20 cellular contexts compared by ENCODE assay signal in the genomic region with DNA sequence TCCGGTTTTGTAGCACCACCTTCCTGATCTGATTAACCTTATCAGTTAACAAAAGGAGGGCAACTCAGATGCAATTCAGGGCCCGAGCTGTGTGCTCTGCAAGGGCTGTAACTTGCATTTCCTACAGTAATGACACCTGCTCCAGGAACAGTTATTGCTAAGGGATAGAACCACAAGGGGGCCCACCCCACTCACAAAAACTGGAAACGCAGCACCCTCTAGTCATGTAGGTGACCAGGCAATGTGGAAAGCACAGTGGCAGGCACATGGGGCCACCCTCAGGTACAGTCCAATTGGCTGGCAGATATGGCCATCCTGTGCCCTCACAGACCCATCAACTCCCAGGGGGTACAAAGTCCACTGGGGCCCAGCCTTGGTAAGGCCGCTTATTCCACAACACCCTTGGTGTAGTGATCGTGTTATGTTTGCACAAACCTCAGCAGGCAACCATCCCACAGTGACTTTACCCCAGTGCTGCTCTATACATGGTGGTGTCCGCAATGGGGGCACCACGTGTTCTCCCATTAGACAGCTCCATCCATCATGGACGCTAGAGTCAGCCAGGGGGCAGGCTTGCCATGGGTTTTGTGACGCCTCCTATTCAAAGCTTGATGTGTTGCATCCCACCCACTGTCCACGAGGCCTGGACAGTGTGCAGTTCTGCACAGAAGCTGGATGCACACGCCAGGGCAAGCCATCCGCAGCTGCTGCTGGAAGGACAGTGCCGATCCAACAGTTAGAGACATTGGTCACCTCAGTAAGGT. TPM values are rescaled to one million over a fixed set of nuclear protein-coding genes. Genes with fewer than 3 reads are reported as not detected.
DNase-seq lines count a peak whose midpoint lies in the region; FAIRE-seq and TF ChIP-seq lines count a peak whose summit lies in the region.
"Had no signal": no experiment of that assay in that cellular context is flagged by ENCODE, and none has a peak within 500 bp of the region (broad histone marks: within the 10 kb centered on the region; RNA-seq: fewer than 3 reads in every experiment).

No MANE protein-coding gene starts in this region.

- H3K27me3 Mint-ChIP-seq in neural crest cell (ENCODE audit: low read depth): no peaks in the 10 kb centered on the region

- H3K36me3 ChIP-seq in WERI-Rb-1: no peaks in the 10 kb centered on the region
- no peaks in the 10 kb centered on the region for H3K36me3 ChIP-seq in kidney (ENCODE audit: control insufficient read depth in 1 of 2, insufficient read depth in 2 of 2, low read length in 2 of 2)
- H3K36me3 ChIP-seq: BLaER1 treated with 17β-estradiol and CSF1 and Interleukin-3, amounts not matched to agents 10 nM and 100 nM had no signal

- H3K27me3 ChIP-seq in WERI-Rb-1 (ENCODE audit: insufficient read depth, low read depth, severe bottlenecking): no peaks in the 10 kb centered on the region
- H3K27me3 ChIP-seq: BLaER1 treated with 17β-estradiol and CSF1 and Interleukin-3, amounts not matched to agents 10 nM and 100 nM had no signal

- DNase-seq in DMS53 (lab: John Stamatoyannopoulos, UW): peak; percentile 21
- DNase-seq in DMS53 treated with DMSO at 0.1 percent for 48 hours (lab: John Stamatoyannopoulos, UW; ENCODE audit: unreplicated experiment): no peak
- DNase-seq in WERI-Rb-1: no peak
- no peak for DNase-seq in neural crest cell (ENCODE audit: low read depth, low spot score)
- no peak for DNase-seq in kidney
- DNase-seq in stimulated activated CD4-positive, alpha-beta T cell treated with anti-CD3 and anti-CD28 coated beads, Interleukin-1b, Interleukin-23, amount 100 ng/mL, for 48 hours: no peak
- no peak for DNase-seq in cortex of kidney (lab: John Stamatoyannopoulos, UW)
- DNase-seq: DMS153, GM23248, HFFc6, KG1, NCI-H1048, NCI-H187, NCI-H446 treated with DMSO at 0.1 percent for 48 hours, NCI-H82 had no signal

- H3K27ac ChIP-seq in WERI-Rb-1 (no peak overlapping the region), kidney (ENCODE audit: low read depth in 2 of 2, low read length in 2 of 2) (no peak overlapping the region)
- H3K27ac ChIP-seq: 22Rv1; BLaER1 treated with 17β-estradiol and CSF1 and Interleukin-3, amounts not matched to agents 10 nM and 100 nM; GM23248 had no signal

- no peak overlapping the region for H3K4me3 Mint-ChIP-seq in neural crest cell
- H3K4me3 Mint-ChIP-seq: HFFc6 had no signal

- H3K4me3 ChIP-seq in WERI-Rb-1 (ENCODE audit: low read depth, low read length): no peak overlapping the region
- H3K4me3 ChIP-seq in kidney (ENCODE audit: low read length in 2 of 2): no peak overlapping the region
- H3K4me3 ChIP-seq: BLaER1 treated with 17β-estradiol and CSF1 and Interleukin-3, amounts not matched to agents 10 nM and 100 nM; GM23248 had no signal

- intact Hi-C loops in kidney (cut with DNase I): no loop called here

- peaks cover 4% of the 10 kb centered on the region for H3K36me3 Mint-ChIP-seq in neural crest cell (ENCODE audit: low read depth)

- H3K4me1 Mint-ChIP-seq in neural crest cell: no peaks in the 10 kb centered on the region

- no peak overlapping the region for H3K9ac ChIP-seq in kidney (ENCODE audit: low read length in 2 of 2)
- H3K9ac ChIP-seq: BLaER1 treated with 17β-estradiol and CSF1 and Interleukin-3, amounts not matched to agents 10 nM and 100 nM; GM23248 had no signal

- peak overlapping the region; percentile 24 for H3K27ac Mint-ChIP-seq in neural crest cell (ENCODE audit: unreplicated experiment)
- H3K27ac Mint-ChIP-seq: HFFc6 had no signal

- H3K9me3 ChIP-seq in WERI-Rb-1 (ENCODE audit: severe bottlenecking) (no peaks in the 10 kb centered on the region), kidney (ENCODE audit: control insufficient read depth in 1 of 2, low read length in 2 of 2) (no peaks in the 10 kb centered on the region)

- H3K4me1 ChIP-seq in kidney (ENCODE audit: control insufficient read depth in 1 of 2, insufficient read depth in 1 of 2, low read depth in 1 of 2, low read length in 2 of 2): no peaks in the 10 kb centered on the region
- H3K4me1 ChIP-seq: BLaER1 treated with 17β-estradiol and CSF1 and Interleukin-3, amounts not matched to agents 10 nM and 100 nM had no signal

- no peak for FAIRE-seq in kidney (lab: Jason Lieb, UNC)
- FAIRE-seq: RCC 7860 had no signal

- TF ChIP-seq CTCF in GM12872 (IDR thresholded peaks at IDR 0.05; ENCODE audit: insufficient read depth, low read depth, low read length) (peak; percentile 16; the same call in 1 of the 3 replicates), WERI-Rb-1 (IDR thresholded peaks at IDR 0.05; ENCODE audit: low read depth, low read length) (peak; percentile 30; the same call in 1 of the 2 replicates), neural crest cell (conservative IDR thresholded peaks at IDR 0.05) (no peak), kidney (IDR thresholded peaks at IDR 0.05; ENCODE audit: borderline replicate concordance, extremely low read depth, insufficient read depth) (no peak)

- peaks cover 6% of the 10 kb centered on the region for H3K9me3 Mint-ChIP-seq in neural crest cell

RNA-seq across cellular contexts. Expression of gene RNF133, which starts 9.4 kb away (rescaled TPM):
- 0.16 TPM in 1 of 2 replicates, not detected in the other for total RNA-seq in neural crest cell
- 1.3 TPM for total RNA-seq in kidney
- polyA plus RNA-seq in kidney (ENCODE audit: insufficient read depth, low read depth, low replicate concordance): not detected
- total RNA-seq: GM23248, HFFc6 had no signal
- polyA plus RNA-seq: GM23248 had no signal

RNA-seq across cellular contexts. Expression of gene RNF148, which starts 13.2 kb away (rescaled TPM):
- total RNA-seq in neural crest cell: not detected in 2 replicates
- 2.2 TPM for total RNA-seq in kidney
- 0.41 TPM for polyA plus RNA-seq in kidney (ENCODE audit: insufficient read depth, low read depth, low replicate concordance)
- total RNA-seq: GM23248, HFFc6, M059J had no signal
- polyA plus RNA-seq: GM23248 had no signal

Comparison
In these comparisons a context has a peak if more than half of its experiments do, and no peak if none do; other contexts are left out.
1. CTCF ChIP-seq: peak in GM12872 (single experiment) and WERI-Rb-1 (single experiment); none in neural crest cell (single experiment) and kidney (single experiment).